ENCODE assay signal across 21 cellular contexts in the genomic region with DNA sequence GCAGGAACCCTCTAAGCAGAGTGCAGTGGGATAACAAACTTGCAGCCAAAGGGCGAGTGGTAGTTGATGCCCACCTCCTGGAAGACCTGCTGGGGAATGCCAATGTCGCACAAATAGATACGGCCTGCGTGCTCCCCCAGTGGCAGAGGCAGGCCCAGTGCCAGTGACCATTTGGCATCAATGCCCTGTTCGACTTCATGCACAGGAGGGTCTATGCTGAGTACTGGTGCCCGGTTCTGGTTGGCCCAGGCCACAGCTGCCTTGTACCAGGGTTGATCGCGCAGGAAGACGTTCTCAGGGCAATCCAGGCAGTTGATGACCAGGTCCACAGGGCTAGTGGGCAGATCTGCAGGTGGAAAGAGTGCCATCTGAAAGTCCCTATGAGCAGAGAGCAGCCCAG. TPM values are rescaled to one million over a fixed set of nuclear protein-coding genes. Genes with fewer than 3 reads are reported as not detected.
DNase-seq lines count a peak whose midpoint lies in the region; ATAC-seq and TF ChIP-seq lines count a peak whose summit lies in the region.
"Had no signal": no experiment of that assay in that cellular context is flagged by ENCODE, and none has a peak within 500 bp of the region (broad histone marks: within the 10 kb centered on the region; RNA-seq: fewer than 3 reads in every experiment).

No MANE protein-coding gene starts in this region.

- H3K27ac ChIP-seq in 22Rv1 (peak overlapping the region; percentile 29), RWPE1 (peak overlapping the region; percentile 51; the same call in 1 of the 2 replicates)
- H3K27ac ChIP-seq: A549; BLaER1 treated with 17β-estradiol and CSF1 and Interleukin-3, amounts not matched to agents 10 nM and 100 nM; SK-N-MC had no signal

- no peaks in the 10 kb centered on the region for H3K9me3 Mint-ChIP-seq in endothelial cell (ENCODE audit: unreplicated experiment)
- H3K9me3 Mint-ChIP-seq: CD4-positive, alpha-beta T cell; GM23338; HFFc6; IgD-negative memory B cell had no signal

- peak overlapping the region; percentile 9 for H3K27ac Mint-ChIP-seq in endothelial cell (ENCODE audit: unreplicated experiment)
- H3K27ac Mint-ChIP-seq: CD4-positive, alpha-beta T cell; GM23338; HFFc6 had no signal

- CTCF ChIA-PET in RWPE1 (lab: Yijun Ruan, JAX) = interaction anchor here (0.6 to 14.2 kb wide), 19 partner anchors 8 to 694 kb away, joined by 3 to 258 read pairs (median 4); no protein-coding TSS in a partner anchor
- CTCF ChIA-PET in GM10248 (lab: Yijun Ruan, JAX) = interaction anchor here (0.7 to 36.2 kb wide), 33 partner anchors 8 to 362 kb away, joined by 3 to 690 read pairs (median 4); partner anchors contain the start of genes CLK3, CSK, CYP11A1 and SCAMP5

- peaks cover 9% of the 10 kb centered on the region for H3K27me3 Mint-ChIP-seq in endothelial cell (ENCODE audit: unreplicated experiment)
- H3K27me3 Mint-ChIP-seq: CD4-positive, alpha-beta T cell; IgD-negative memory B cell had no signal

- no peak for ATAC-seq in HG03097 (IDR thresholded peaks at IDR 0.05; ENCODE audit: low FRiP score, unreplicated experiment)

- TF ChIP-seq CTCF in 22Rv1 (IDR thresholded peaks at IDR 0.05) (no peak), RWPE1 (conservative IDR thresholded peaks at IDR 0.05; ENCODE audit: low read depth) (no peak), endothelial cell (IDR thresholded peaks at IDR 0.05; ENCODE audit: unreplicated experiment) (no peak), GM10248 (IDR thresholded peaks at IDR 0.05; ENCODE audit: control extremely low read depth, extremely low read depth, low read depth, missing control alignments) (no peak)

- H3K4me3 Mint-ChIP-seq in endothelial cell (ENCODE audit: unreplicated experiment) = no peak overlapping the region
- H3K4me3 Mint-ChIP-seq: CD4-positive, alpha-beta T cell; GM23338; HFFc6 had no signal

- peaks cover 13% of the 10 kb centered on the region for H3K4me1 Mint-ChIP-seq in endothelial cell (ENCODE audit: unreplicated experiment)
- H3K4me1 Mint-ChIP-seq: GM23338 had no signal

- peak; percentile 17 for DNase-seq in activated T-cell treated with anti-CD3 and anti-CD28 coated beads, Interleukin-2, amount 50 U/mL, for 1 hour
- no peak for DNase-seq in activated T-cell treated with anti-CD3 and anti-CD28 coated beads, Interleukin-2, amount 50 U/mL, for 48 hours
- no peak for DNase-seq in RWPE1 (ENCODE audit: low spot score)
- DNase-seq in endothelial cell (ENCODE audit: low spot score) = no peak
- DNase-seq in GM10248 (ENCODE audit: extremely low spot score) = no peak
- DNase-seq in stimulated activated CD4-positive, alpha-beta T cell treated with anti-CD3 and anti-CD28 coated beads, Interleukin-12 subunit alpha, Interleukin-12 subunit beta, amount 100 ng/mL, for 4 hours = no peak
- DNase-seq: NCI-H1048, NCI-H1694, NCI-H2029 treated with DMSO at 0.1 percent for 48 hours, NCI-H2227 treated with DMSO at 0.1 percent for 48 hours, NCI-H526 treated with DMSO at 0.1 percent for 48 hours, SIG-M5 had no signal

- POLR2A ChIA-PET in RWPE1 (lab: Yijun Ruan, JAX; ENCODE audit: low non-redundant PET) = no interaction called here
- POLR2A ChIA-PET in GM10248 (lab: Yijun Ruan, JAX) = interaction anchor here (0.9 to 1.1 kb wide), 2 partner anchors 15 to 136 kb away, joined by 3 to 4 read pairs; no protein-coding TSS in a partner anchor

- H3K36me3 Mint-ChIP-seq in endothelial cell (ENCODE audit: low read depth, unreplicated experiment) = peaks cover 54% of the 10 kb centered on the region

RNA-seq across cellular contexts. Expression of gene CLK3, which starts 17.0 kb away (rescaled TPM):
- total RNA-seq in endothelial cell (ENCODE audit: unreplicated experiment) = 81.7 TPM
